8 cellular contexts compared by ENCODE assay signal in genomic region chr4:24583451-24584174, GRCh38. TPM values are rescaled to one million over a fixed set of nuclear protein-coding genes. Genes with fewer than 3 reads are reported as not detected.
DNase-seq lines count a peak whose midpoint lies in the region; ATAC-seq and TF ChIP-seq lines count a peak whose summit lies in the region.

No MANE protein-coding gene starts in this region.

- DNase-seq in COLO829 (ENCODE audit: low spot score) (peak; percentile 10), activated T-cell treated with anti-CD3 and anti-CD28 coated beads for 4 hours (peak; percentile 36)
- peak; percentile 12 to 48 (median 33) for DNase-seq in stimulated activated naive CD4-positive, alpha-beta T cell (lab: John Stamatoyannopoulos, UW)

- H3K27ac ChIP-seq in HUES64 (ENCODE audit: low read depth, low read length) (peak overlapping the region; percentile 99), OCI-LY3 (ENCODE audit: low read length) (peak overlapping the region; percentile 74), muscle layer of duodenum (ENCODE audit: low read length) (peak overlapping the region; percentile 96)

- peak overlapping the region; percentile 99 for H3K4me3 ChIP-seq in HUES64 (ENCODE audit: low read length)
- H3K4me3 ChIP-seq in OCI-LY3 (ENCODE audit: low read length), result peak overlapping the region; percentile 86
- H3K4me3 ChIP-seq in muscle layer of duodenum (ENCODE audit: low read depth in 1 of 2, low read length in 2 of 2), result peak overlapping the region; percentile 85 to 88

- H4K20me1 ChIP-seq in OCI-LY3 (ENCODE audit: insufficient read depth, low read length), result peaks cover 47% of the 10 kb centered on the region

- peaks cover 62% of the 10 kb centered on the region for H3K79me2 ChIP-seq in OCI-LY3 (ENCODE audit: low read length)

- H3K9ac ChIP-seq in HUES64 (ENCODE audit: low read depth, low read length) (peak overlapping the region; percentile 100), OCI-LY3 (ENCODE audit: low read length) (peak overlapping the region; percentile 98)

- WGBS in HUES64, result under 1% methylated on average over 48 of the region's 49 CpGs

- no peak for TF ChIP-seq CTCF in OCI-LY3 (IDR thresholded peaks at IDR 0.05; ENCODE audit: low read depth, low read length)

- peaks cover 31% of the 10 kb centered on the region for H3K36me3 ChIP-seq in HUES64 (ENCODE audit: insufficient read depth, low read length)
- peaks cover 32% of the 10 kb centered on the region for H3K36me3 ChIP-seq in OCI-LY3 (replicated peaks; ENCODE audit: low read depth, low read length)
- peaks cover 0 to 6% of the 10 kb centered on the region in 2 donors for H3K36me3 ChIP-seq in muscle layer of duodenum (ENCODE audit: control insufficient read depth in 1 of 2, insufficient read depth in 2 of 2, low read length in 2 of 2)

- H3K9me3 ChIP-seq in HUES64 (ENCODE audit: insufficient read depth, low read depth, low read length) (no peaks in the 10 kb centered on the region), OCI-LY3 (ENCODE audit: insufficient read depth, low read length) (no peaks in the 10 kb centered on the region), muscle layer of duodenum (ENCODE audit: control insufficient read depth in 1 of 2, low read length in 2 of 2) (no peaks in the 10 kb centered on the region)

- peaks cover 20% of the 10 kb centered on the region for H3K4me1 ChIP-seq in HUES64 (ENCODE audit: insufficient read depth, low read length)
- H3K4me1 ChIP-seq in OCI-LY3 (ENCODE audit: low read length), result peaks cover 37% of the 10 kb centered on the region
- H3K4me1 ChIP-seq in muscle layer of duodenum (ENCODE audit: control insufficient read depth in 1 of 2, insufficient read depth in 2 of 2, low read length in 2 of 2), result peaks cover 0 to 36% of the 10 kb centered on the region in 2 donors

- H3K4me2 ChIP-seq in OCI-LY3 (ENCODE audit: low read length), result peak overlapping the region; percentile 87

- H3K27me3 ChIP-seq in HUES64 (ENCODE audit: insufficient read depth, low read length) (no peaks in the 10 kb centered on the region), OCI-LY3 (ENCODE audit: low read depth, low read length) (no peaks in the 10 kb centered on the region), muscle layer of duodenum (ENCODE audit: low read depth, low read length) (no peaks in the 10 kb centered on the region)

- no peak overlapping the region for H2AFZ ChIP-seq in OCI-LY3 (ENCODE audit: low read depth, low read length)

- peak; percentile 32 for ATAC-seq in GM21528 (IDR thresholded peaks at IDR 0.05; ENCODE audit: low FRiP score, unreplicated experiment)
- ATAC-seq in esophagus mucosa, result peak; percentile 48

RNA-seq across cellular contexts. Expression of gene DHX15, which starts 0.7 kb away (rescaled TPM):
- 199 TPM for polyA plus RNA-seq in HUES64 (2013, experiment 1 of 2)
- 183 TPM for polyA plus RNA-seq in HUES64 (2013, experiment 2 of 2)
- 68.1 TPM for total RNA-seq in esophagus mucosa

Comparison
In these comparisons a context has a peak if more than half of its experiments do, and no peak if none do; other contexts are left out.
1. Peak in every context shown above with its lines: DNase-seq, ATAC-seq, H3K4me3 ChIP-seq and H3K27ac ChIP-seq.